ENCODE assay signal across 10 cellular contexts in the genomic region with DNA sequence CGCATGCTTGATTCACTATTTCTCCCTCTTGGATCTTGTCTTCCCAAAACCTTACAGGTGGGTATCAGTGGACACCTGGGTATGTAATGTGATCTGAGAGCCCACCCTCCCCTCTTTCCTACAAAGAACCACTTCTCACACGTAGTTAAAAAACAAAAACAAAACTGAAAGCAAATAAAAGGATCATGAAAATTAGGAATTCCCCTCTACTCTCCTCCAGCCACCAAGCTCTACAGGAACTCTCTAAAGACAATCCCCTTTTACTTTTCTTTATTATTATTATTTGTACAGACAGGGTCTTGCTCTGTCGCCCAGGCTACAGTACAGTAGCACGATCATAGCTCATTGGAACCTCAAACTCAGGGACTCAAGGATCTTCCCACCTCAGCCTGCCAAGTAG. TPM values are rescaled to one million over a fixed set of nuclear protein-coding genes. Genes with fewer than 3 reads are reported as not detected.
A peak's percentile ranks its signal among the peaks of the same experiment; 100 is the strongest.
DNase-seq lines count a peak whose midpoint lies in the region; ATAC-seq, FAIRE-seq and TF ChIP-seq lines count a peak whose summit lies in the region.
"Had no signal": no experiment of that assay in that cellular context is flagged by ENCODE, and none has a peak within 500 bp of the region (broad histone marks: within the 10 kb centered on the region; RNA-seq: fewer than 3 reads in every experiment).

No MANE protein-coding gene starts in this region.

- peaks cover 2% of the 10 kb centered on the region for H3K9me3 Mint-ChIP-seq in CD4-positive, alpha-beta T cell
- H3K9me3 Mint-ChIP-seq in activated naive CD8-positive, alpha-beta T cell treated with anti-CD3 and anti-CD28 coated beads, Interleukin-2, amount 10 ng/mL, durations not matched to agents 7 days and 5 days: peaks cover 6% of the 10 kb centered on the region

- peak overlapping the region; percentile 18 for H3K4me3 Mint-ChIP-seq in CD4-positive, alpha-beta T cell
- H3K4me3 Mint-ChIP-seq in activated naive CD8-positive, alpha-beta T cell treated with anti-CD3 and anti-CD28 coated beads, Interleukin-2, amount 10 ng/mL, durations not matched to agents 7 days and 5 days: peak overlapping the region; percentile 81

- peak; percentile 68 for FAIRE-seq in GM19239 (lab: Jason Lieb, UNC)

- H3K36me3 ChIP-seq in testis (ENCODE audit: low read depth, missing control alignments): no peaks in the 10 kb centered on the region
- H3K36me3 ChIP-seq: gastroesophageal sphincter had no signal

- H3K36me3 Mint-ChIP-seq in CD4-positive, alpha-beta T cell (ENCODE audit: low read depth): no peaks in the 10 kb centered on the region
- peaks cover 15% of the 10 kb centered on the region for H3K36me3 Mint-ChIP-seq in activated naive CD8-positive, alpha-beta T cell treated with anti-CD3 and anti-CD28 coated beads, Interleukin-2, amount 10 ng/mL, durations not matched to agents 7 days and 5 days

- 83 to 90% methylated on average over 4 of the region's 4 CpGs for WGBS in testis, 2 donors

- peak overlapping the region; percentile 34 for H3K27ac Mint-ChIP-seq in CD4-positive, alpha-beta T cell
- peak overlapping the region; percentile 85 for H3K27ac Mint-ChIP-seq in activated naive CD8-positive, alpha-beta T cell treated with anti-CD3 and anti-CD28 coated beads, Interleukin-2, amount 10 ng/mL, durations not matched to agents 7 days and 5 days

- no peak for TF ChIP-seq POLR2A in testis (IDR thresholded peaks at IDR 0.05)

- ATAC-seq in CD4-positive, alpha-beta T cell (ENCODE audit: poor library complexity): peak; percentile 51
- ATAC-seq in HG03135 (IDR thresholded peaks at IDR 0.05; ENCODE audit: unreplicated experiment): peak; percentile 55
- peak; percentile 19 for ATAC-seq in activated naive CD8-positive, alpha-beta T cell treated with anti-CD3 and anti-CD28 coated beads, Interleukin-2, amount 10 ng/mL, durations not matched to agents 7 days and 5 days (ENCODE audit: low read depth)
- ATAC-seq: gastroesophageal sphincter had no signal

- H3K27me3 ChIP-seq in CD4-positive, alpha-beta T cell (ENCODE audit: control insufficient read depth, insufficient read depth, low read length): no peaks in the 10 kb centered on the region
- H3K27me3 ChIP-seq in testis: no peaks in the 10 kb centered on the region
- H3K27me3 ChIP-seq: gastroesophageal sphincter had no signal

- H3K4me3 ChIP-seq in testis: no peak overlapping the region
- H3K4me3 ChIP-seq: gastroesophageal sphincter had no signal

- H3K9me3 ChIP-seq in CD4-positive, alpha-beta T cell (ENCODE audit: control insufficient read depth, low read length): no peaks in the 10 kb centered on the region
- no peaks in the 10 kb centered on the region for H3K9me3 ChIP-seq in testis

- H3K27ac ChIP-seq in CD4-positive, alpha-beta T cell (ENCODE audit: low read depth, low read length): no peak overlapping the region
- H3K27ac ChIP-seq in substantia nigra (ENCODE audit: low read depth, low read length, poor library complexity, severe bottlenecking): no peak overlapping the region
- H3K27ac ChIP-seq in testis: no peak overlapping the region
- H3K27ac ChIP-seq: C4-2B, gastroesophageal sphincter had no signal

- TF ChIP-seq CTCF in CD4-positive, alpha-beta T cell (IDR thresholded peaks at IDR 0.05): no peak
- TF ChIP-seq CTCF in testis (IDR thresholded peaks at IDR 0.05): no peak

- H3K4me1 Mint-ChIP-seq in CD4-positive, alpha-beta T cell (ENCODE audit: low read depth): peaks cover 42% of the 10 kb centered on the region
- H3K4me1 Mint-ChIP-seq in activated naive CD8-positive, alpha-beta T cell treated with anti-CD3 and anti-CD28 coated beads, Interleukin-2, amount 10 ng/mL, durations not matched to agents 7 days and 5 days: peaks cover 45% of the 10 kb centered on the region

- no peaks in the 10 kb centered on the region for H3K4me1 ChIP-seq in testis

- no peak for DNase-seq in CD4-positive, alpha-beta T cell
- no peak for DNase-seq in GM19239 (ENCODE audit: insufficient read length, low spot score)
- DNase-seq in activated naive CD8-positive, alpha-beta T cell treated with anti-CD3 and anti-CD28 coated beads, Interleukin-2, amount 10 ng/mL, durations not matched to agents 7 days and 5 days: no peak
- DNase-seq in stimulated activated CD4-positive, alpha-beta T cell treated with anti-CD3 and anti-CD28 coated beads, Interleukin-12 subunit alpha, Interleukin-12 subunit beta, amount 100 ng/mL, for 4 hours: no peak
- DNase-seq in substantia nigra (lab: John Stamatoyannopoulos, UW): no peak
- no peak for DNase-seq in GF-D8 (lab: John Stamatoyannopoulos, UW)
- DNase-seq in testis: no peak

- no peaks in the 10 kb centered on the region for H3K27me3 Mint-ChIP-seq in CD4-positive, alpha-beta T cell
- no peaks in the 10 kb centered on the region for H3K27me3 Mint-ChIP-seq in activated naive CD8-positive, alpha-beta T cell treated with anti-CD3 and anti-CD28 coated beads, Interleukin-2, amount 10 ng/mL, durations not matched to agents 7 days and 5 days

- intact Hi-C loops in CD4-positive, alpha-beta T cell (cut with DNase I, micrococcal nuclease): no loop called here
- intact Hi-C loops in testis (cut with DNase I; ENCODE audit: low total_unique reads): no loop called here

- POLR2A ChIA-PET in CD4-positive, alpha-beta T cell (lab: Charles Lee): no interaction called here
- POLR2A ChIA-PET in activated naive CD8-positive, alpha-beta T cell treated with anti-CD3 and anti-CD28 coated beads, Interleukin-2, amount 10 ng/mL, durations not matched to agents 7 days and 5 days (lab: Charles Lee): interaction anchor here (0.9 kb wide), 1 partner anchor 10 kb away, joined by 5 read pairs; no protein-coding TSS in a partner anchor

- CTCF ChIA-PET in CD4-positive, alpha-beta T cell (lab: Charles Lee): interaction anchor here (0.5 kb wide), 1 partner anchor 83 kb away, joined by 3 read pairs; no protein-coding TSS in a partner anchor

RNA-seq across cellular contexts. Expression of a gene that starts 40.8 kb away (rescaled TPM):
- total RNA-seq in CD4-positive, alpha-beta T cell: 1 to 10 TPM in 1 of 2 experiments, under 1 TPM in 1; 0.98 to 1.3 TPM
- total RNA-seq in activated naive CD8-positive, alpha-beta T cell treated with anti-CD3 and anti-CD28 coated beads, Interleukin-2, amount 10 ng/mL, durations not matched to agents 7 days and 5 days: 1 to 10 TPM; 3.2 to 3.9 TPM
- total RNA-seq in testis: 10 to 100 TPM; 26.8 to 30.8 TPM
- 14.5 TPM for polyA plus RNA-seq in testis (ENCODE audit: insufficient read depth, low read depth, low replicate concordance)

RNA-seq across cellular contexts. Expression of a gene that starts 53.6 kb away (rescaled TPM):
- 10 to 100 TPM; 77.1 to 83.0 TPM for total RNA-seq in CD4-positive, alpha-beta T cell
- 100 to 1,000 TPM; 170 to 177 TPM for total RNA-seq in activated naive CD8-positive, alpha-beta T cell treated with anti-CD3 and anti-CD28 coated beads, Interleukin-2, amount 10 ng/mL, durations not matched to agents 7 days and 5 days
- 10 to 100 TPM; 23.0 to 36.4 TPM for total RNA-seq in testis
- 59.4 TPM for polyA plus RNA-seq in testis (ENCODE audit: insufficient read depth, low read depth, low replicate concordance)

Comparison
In these comparisons a context has a peak if more than half of its experiments do, and no peak if none do; other contexts are left out.
1. RNA of a gene that starts 40.8 kb away (total RNA-seq): 26.8 to 30.8 TPM in testis; 3.2 to 3.9 TPM in activated naive CD8-positive, alpha-beta T cell treated with anti-CD3 and anti-CD28 coated beads, Interleukin-2, amount 10 ng/mL, durations not matched to agents 7 days and 5 days and 0.98 to 1.3 TPM in CD4-positive, alpha-beta T cell; every median in the first group is over 4 times any median in the second.
2. Peak in every context shown above with its lines, with median percentiles within 50 percentile points of each other: ATAC-seq.